In the genomic region with DNA sequence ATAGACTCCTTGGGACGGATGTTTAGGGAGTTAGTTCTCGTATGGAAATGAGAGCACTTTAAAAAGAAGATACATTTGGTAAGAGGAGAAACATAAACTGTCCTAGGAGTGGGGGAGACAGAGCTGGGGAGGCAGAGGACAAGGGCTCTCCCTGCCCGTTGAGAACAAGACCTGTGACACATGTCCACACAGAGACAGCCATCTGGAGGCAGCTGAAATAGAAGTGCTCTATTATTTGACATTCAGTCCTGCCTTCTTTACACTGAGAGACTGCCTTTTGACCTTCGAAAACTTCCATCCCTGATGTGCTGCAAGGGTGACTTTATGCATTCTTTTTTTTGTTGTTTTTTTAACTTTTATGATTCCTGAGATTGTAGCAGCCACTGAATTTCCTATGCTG, we compare ENCODE assay signal across 29 cellular contexts.
"Had no signal": no experiment of that assay in that cellular context is flagged by ENCODE, and none has a peak within 500 bp of the region (broad histone marks: within the 10 kb centered on the region; RNA-seq: fewer than 3 reads in every experiment).

No MANE protein-coding gene starts in this region.

- ATAC-seq: activated CD8-positive, alpha-beta T cell treated with anti-CD3 and anti-CD28 coated beads for 36 hours; activated T-cell treated with anti-CD3 and anti-CD28 coated beads, Interleukin-2, amount 50 U/mL, for 72 hours; activated T-helper 17 cell treated with anti-CD3 and anti-CD28 coated beads, Interleukin-2, amount 50 U/mL, for 72 hours; Panc1 had no signal

- H3K9me3 Mint-ChIP-seq: activated CD4-positive, alpha-beta T cell treated with anti-CD3 and anti-CD28 coated beads, Interleukin-2, amount 10 ng/mL, durations not matched to agents 24 days and 14 days; activated CD8-positive, alpha-beta T cell treated with anti-CD3 and anti-CD28 coated beads for 36 hours; activated naive CD8-positive, alpha-beta T cell treated with anti-CD3 and anti-CD28 coated beads, Interleukin-2, amount 10 ng/mL, durations not matched to agents 7 days and 5 days; activated T-cell treated with anti-CD3 and anti-CD28 coated beads, Interleukin-2, amount 50 U/mL, for 72 hours; activated T-helper 17 cell treated with anti-CD3 and anti-CD28 coated beads, Interleukin-2, amount 50 U/mL, for 72 hours; central memory CD8-positive, alpha-beta T cell; T-helper 2 cell treated with Interferon-gamma antibody and Interleukin-4, amounts not matched to agents 5 μg/mL and 100 μg/mL, for 36 hours had no signal

- H3K36me3 Mint-ChIP-seq: activated naive CD8-positive, alpha-beta T cell treated with anti-CD3 and anti-CD28 coated beads, Interleukin-2, amount 10 ng/mL, durations not matched to agents 7 days and 5 days had no signal

- DNase-seq: activated CD4-positive, alpha-beta T cell treated with anti-CD3 and anti-CD28 coated beads, Interleukin-2, amount 10 ng/mL, durations not matched to agents 24 days and 14 days; activated CD4-positive, alpha-beta T cell treated with anti-CD3 and anti-CD28 coated beads, Interleukin-2, amount 50 U/mL, for 4 hours; activated CD8-positive, alpha-beta T cell treated with anti-CD3 and anti-CD28 coated beads for 36 hours; activated effector memory CD4-positive, alpha-beta T cell treated with anti-CD3 and anti-CD28 coated beads, Interleukin-2, amount 50 U/mL, for 16 hours; activated naive CD4-positive, alpha-beta T cell; activated naive CD4-positive, alpha-beta T cell treated with anti-CD3 and anti-CD28 coated beads, Interleukin-2, amount 50 U/mL, for 16 hours; activated naive CD8-positive, alpha-beta T cell treated with anti-CD3 and anti-CD28 coated beads, Interleukin-2, amount 10 ng/mL, durations not matched to agents 7 days and 5 days; activated T-cell treated with anti-CD3 and anti-CD28 coated beads, Interleukin-2, amount 50 U/mL, for 1 hour; activated T-cell treated with anti-CD3 and anti-CD28 coated beads, Interleukin-2, amount 50 U/mL, for 72 hours; amygdala; Kasumi-1; KG1; MG63; NCI-H1048; NCI-H1105 treated with DMSO at 0.1 percent for 48 hours; NCI-H1436; NCI-H187; NCI-H2029 treated with DMSO at 0.1 percent for 48 hours; NCI-H2107; NCI-H2171; NCI-H510A; NCI-H526; NCI-H774; SHP77; SJCRH30 had no signal

- H3K4me1 Mint-ChIP-seq: activated CD4-positive, alpha-beta T cell treated with anti-CD3 and anti-CD28 coated beads, Interleukin-2, amount 10 ng/mL, durations not matched to agents 24 days and 14 days had no signal

- H3K4me3 Mint-ChIP-seq: activated CD4-positive, alpha-beta T cell treated with anti-CD3 and anti-CD28 coated beads, Interleukin-2, amount 10 ng/mL, durations not matched to agents 24 days and 14 days; activated CD8-positive, alpha-beta T cell treated with anti-CD3 and anti-CD28 coated beads for 36 hours; activated naive CD8-positive, alpha-beta T cell treated with anti-CD3 and anti-CD28 coated beads, Interleukin-2, amount 10 ng/mL, durations not matched to agents 7 days and 5 days; activated T-cell treated with anti-CD3 and anti-CD28 coated beads, Interleukin-2, amount 50 U/mL, for 72 hours; activated T-helper 17 cell treated with anti-CD3 and anti-CD28 coated beads, Interleukin-2, amount 50 U/mL, for 72 hours; central memory CD8-positive, alpha-beta T cell; T-helper 2 cell treated with Interferon-gamma antibody and Interleukin-4, amounts not matched to agents 5 μg/mL and 100 μg/mL, for 36 hours had no signal

- H3K27ac Mint-ChIP-seq: activated CD4-positive, alpha-beta T cell treated with anti-CD3 and anti-CD28 coated beads, Interleukin-2, amount 10 ng/mL, durations not matched to agents 24 days and 14 days; activated CD8-positive, alpha-beta T cell treated with anti-CD3 and anti-CD28 coated beads for 36 hours; activated naive CD8-positive, alpha-beta T cell treated with anti-CD3 and anti-CD28 coated beads, Interleukin-2, amount 10 ng/mL, durations not matched to agents 7 days and 5 days; activated T-cell treated with anti-CD3 and anti-CD28 coated beads, Interleukin-2, amount 50 U/mL, for 72 hours; T-helper 2 cell treated with Interferon-gamma antibody and Interleukin-4, amounts not matched to agents 5 μg/mL and 100 μg/mL, for 36 hours had no signal

- H3K27me3 Mint-ChIP-seq: activated CD8-positive, alpha-beta T cell treated with anti-CD3 and anti-CD28 coated beads for 36 hours; activated naive CD8-positive, alpha-beta T cell treated with anti-CD3 and anti-CD28 coated beads, Interleukin-2, amount 10 ng/mL, durations not matched to agents 7 days and 5 days; activated T-helper 17 cell treated with anti-CD3 and anti-CD28 coated beads, Interleukin-2, amount 50 U/mL, for 72 hours; central memory CD8-positive, alpha-beta T cell had no signal
